25 cellular contexts compared by ENCODE assay signal in the genomic region with DNA sequence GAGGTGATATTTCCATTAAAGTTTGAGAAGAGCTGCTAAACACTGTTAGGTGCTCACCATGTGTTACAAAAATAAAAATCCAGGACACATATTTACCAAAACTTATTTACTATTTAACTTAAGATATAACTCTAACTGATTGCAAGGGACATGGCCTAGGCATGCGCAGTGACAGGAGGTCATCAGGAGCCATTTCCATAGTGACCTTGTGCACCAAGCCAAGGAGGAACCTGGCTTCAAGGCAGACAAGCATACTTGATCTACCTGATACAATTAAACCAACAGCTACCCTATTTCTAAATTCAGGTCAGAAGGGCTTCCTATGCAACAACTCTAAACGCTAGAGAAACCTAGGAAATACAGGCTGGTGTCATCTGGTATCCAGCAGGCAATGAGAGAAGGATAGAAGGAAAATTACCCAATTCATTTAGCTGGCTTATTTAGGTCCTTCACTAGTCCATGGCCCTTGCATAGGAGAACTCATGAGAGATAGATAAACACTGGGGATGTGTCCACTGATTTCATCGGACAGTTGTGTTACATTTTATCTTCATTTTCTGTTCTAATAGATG.
"Had no signal": no experiment of that assay in that cellular context is flagged by ENCODE, and none has a peak within 500 bp of the region (broad histone marks: within the 10 kb centered on the region; RNA-seq: fewer than 3 reads in every experiment).

No MANE protein-coding gene starts in this region.

- H3K27ac ChIP-seq: KMS-11, Peyer's patch, RWPE1 had no signal

- DNase-seq: activated B cell treated with CpG ODN at 0.5 μM for 24 hours; activated CD4-positive, alpha-beta memory T cell treated with anti-CD3 and anti-CD28 coated beads, Interleukin-2, amount 10 ng/mL, durations not matched to agents 7 days and 5 days; activated CD4-positive, alpha-beta T cell treated with anti-CD3 and anti-CD28 coated beads for 1 hour; activated CD4-positive, alpha-beta T cell treated with anti-CD3 and anti-CD28 coated beads, Interleukin-2, amount 10 ng/mL, durations not matched to agents 7 days and 5 days; activated gamma-delta T cell treated with Interleukin-2 at 50 U/mL for 16 hours; activated naive CD4-positive, alpha-beta T cell treated with anti-CD3 and anti-CD28 coated beads, Interleukin-2, amount 10 ng/mL, durations not matched to agents 7 days and 5 days; activated naive CD8-positive, alpha-beta T cell treated with anti-CD3 and anti-CD28 coated beads for 36 hours; activated T-cell treated with anti-CD3 and anti-CD28 coated beads for 4 hours; activated T-cell treated with anti-CD3 and anti-CD28 coated beads, Interleukin-2, amount 50 U/mL, for 48 hours; MG63; NCI-H1105; NCI-H1436; NCI-H187; NCI-H2081; NCI-H510A treated with DMSO at 0.1 percent for 48 hours; NCI-H69; NK-92 treated with Interleukin-12 subunit alpha and Interleukin-12 subunit beta, amount 100 ng/mL, for 24 hours; OCI-M1; Peyer's patch; SHP77 had no signal

- H3K36me3 Mint-ChIP-seq: activated naive CD4-positive, alpha-beta T cell treated with anti-CD3 and anti-CD28 coated beads, Interleukin-2, amount 10 ng/mL, durations not matched to agents 7 days and 5 days; activated naive CD8-positive, alpha-beta T cell treated with anti-CD3 and anti-CD28 coated beads for 36 hours had no signal

- H3K4me3 Mint-ChIP-seq: activated B cell treated with CpG ODN at 0.5 μM for 24 hours; activated CD4-positive, alpha-beta memory T cell treated with anti-CD3 and anti-CD28 coated beads, Interleukin-2, amount 10 ng/mL, durations not matched to agents 7 days and 5 days; activated CD4-positive, alpha-beta T cell treated with anti-CD3 and anti-CD28 coated beads, Interleukin-2, amount 10 ng/mL, durations not matched to agents 7 days and 5 days; activated naive CD4-positive, alpha-beta T cell treated with anti-CD3 and anti-CD28 coated beads, Interleukin-2, amount 10 ng/mL, durations not matched to agents 7 days and 5 days; activated naive CD8-positive, alpha-beta T cell treated with anti-CD3 and anti-CD28 coated beads for 36 hours; activated T-helper 17 cell treated with anti-CD3 and anti-CD28 coated beads, Interleukin-2, amount 50 U/mL, for 72 hours; IgD-negative memory B cell; T-helper 1 cell treated with Interleukin-12 subunit alpha and Interleukin-12 subunit beta and Interleukin-4 antibody, amounts not matched to agents 30 μg/mL and 1 μg/mL, for 36 hours had no signal

- H3K27ac Mint-ChIP-seq: activated B cell treated with CpG ODN at 0.5 μM for 24 hours; activated CD4-positive, alpha-beta memory T cell treated with anti-CD3 and anti-CD28 coated beads, Interleukin-2, amount 10 ng/mL, durations not matched to agents 7 days and 5 days; activated CD4-positive, alpha-beta T cell treated with anti-CD3 and anti-CD28 coated beads, Interleukin-2, amount 10 ng/mL, durations not matched to agents 7 days and 5 days; activated naive CD4-positive, alpha-beta T cell treated with anti-CD3 and anti-CD28 coated beads, Interleukin-2, amount 10 ng/mL, durations not matched to agents 7 days and 5 days; activated naive CD8-positive, alpha-beta T cell treated with anti-CD3 and anti-CD28 coated beads for 36 hours; activated T-helper 17 cell treated with anti-CD3 and anti-CD28 coated beads, Interleukin-2, amount 50 U/mL, for 72 hours; IgD-negative memory B cell; T-helper 1 cell treated with Interleukin-12 subunit alpha and Interleukin-12 subunit beta and Interleukin-4 antibody, amounts not matched to agents 30 μg/mL and 1 μg/mL, for 36 hours had no signal

- H3K4me1 Mint-ChIP-seq: activated B cell treated with CpG ODN at 0.5 μM for 24 hours; activated CD4-positive, alpha-beta memory T cell treated with anti-CD3 and anti-CD28 coated beads, Interleukin-2, amount 10 ng/mL, durations not matched to agents 7 days and 5 days; activated CD4-positive, alpha-beta T cell treated with anti-CD3 and anti-CD28 coated beads, Interleukin-2, amount 10 ng/mL, durations not matched to agents 7 days and 5 days; activated naive CD4-positive, alpha-beta T cell treated with anti-CD3 and anti-CD28 coated beads, Interleukin-2, amount 10 ng/mL, durations not matched to agents 7 days and 5 days; activated naive CD8-positive, alpha-beta T cell treated with anti-CD3 and anti-CD28 coated beads for 36 hours; activated T-helper 17 cell treated with anti-CD3 and anti-CD28 coated beads, Interleukin-2, amount 50 U/mL, for 72 hours; IgD-negative memory B cell had no signal

- H3K9me3 Mint-ChIP-seq: activated B cell treated with CpG ODN at 0.5 μM for 24 hours; activated CD4-positive, alpha-beta memory T cell treated with anti-CD3 and anti-CD28 coated beads, Interleukin-2, amount 10 ng/mL, durations not matched to agents 7 days and 5 days; activated CD4-positive, alpha-beta T cell treated with anti-CD3 and anti-CD28 coated beads, Interleukin-2, amount 10 ng/mL, durations not matched to agents 7 days and 5 days; activated naive CD4-positive, alpha-beta T cell treated with anti-CD3 and anti-CD28 coated beads, Interleukin-2, amount 10 ng/mL, durations not matched to agents 7 days and 5 days; activated naive CD8-positive, alpha-beta T cell treated with anti-CD3 and anti-CD28 coated beads for 36 hours; activated T-helper 17 cell treated with anti-CD3 and anti-CD28 coated beads, Interleukin-2, amount 50 U/mL, for 72 hours; T-helper 1 cell treated with Interleukin-12 subunit alpha and Interleukin-12 subunit beta and Interleukin-4 antibody, amounts not matched to agents 30 μg/mL and 1 μg/mL, for 36 hours had no signal
